8 cellular contexts compared by ENCODE assay signal in the genomic region with DNA sequence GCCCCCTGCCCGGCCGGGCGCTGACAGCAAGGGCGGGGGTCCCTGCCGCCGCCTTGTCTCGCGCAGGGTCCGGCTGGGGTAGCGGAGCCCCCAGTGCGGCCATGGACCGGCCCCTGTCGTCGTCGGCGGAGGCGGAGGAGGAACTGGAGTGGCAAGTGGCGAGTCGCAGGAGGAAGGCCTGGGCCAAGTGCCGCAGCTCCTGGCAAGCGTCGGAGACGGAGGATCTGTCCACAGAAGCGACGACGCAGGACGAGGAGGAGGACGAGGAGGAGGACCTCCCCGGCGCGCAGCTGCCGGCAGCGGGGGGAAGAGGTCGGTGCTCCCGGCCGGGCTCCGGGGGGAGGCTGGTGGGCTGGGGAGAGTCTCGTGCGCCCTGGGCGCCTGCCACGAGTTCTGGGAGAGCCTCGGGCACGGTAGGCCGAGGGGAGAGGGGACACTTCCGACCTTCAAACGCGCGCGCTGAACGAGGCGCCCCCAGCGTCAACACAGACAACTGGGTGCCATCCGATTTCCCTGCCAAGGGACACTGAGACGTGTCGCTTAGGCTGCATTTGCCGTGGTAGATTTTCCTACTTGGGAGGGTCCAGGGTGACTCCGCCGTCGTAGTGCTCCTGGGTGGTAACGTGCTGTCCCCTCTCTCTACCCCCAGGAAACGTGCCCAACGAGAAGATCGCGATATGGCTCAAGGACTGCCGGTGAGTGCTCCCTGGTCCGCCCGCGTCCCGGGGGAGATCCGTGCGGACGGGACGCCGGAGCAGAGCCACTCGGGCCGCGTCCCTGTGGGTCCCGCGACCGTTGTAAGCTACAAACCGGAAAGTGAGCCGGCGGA. TPM values are rescaled to one million over a fixed set of nuclear protein-coding genes. Genes with fewer than 3 reads are reported as not detected.
DNase-seq lines count a peak whose midpoint lies in the region; ATAC-seq, FAIRE-seq and TF ChIP-seq lines count a peak whose summit lies in the region.

No MANE protein-coding gene starts in this region.

- H3K27ac ChIP-seq in heart left ventricle (peak overlapping the region; percentile 94 to 98 (median 98)), uterus (peak overlapping the region; percentile 90 to 92)

- peak; percentile 63 for ATAC-seq in activated naive CD8-positive, alpha-beta T cell treated with anti-CD3 and anti-CD28 coated beads, Interleukin-2, amount 10 ng/mL, durations not matched to agents 7 days and 5 days (ENCODE audit: low read depth)
- peak; percentile 63 to 81 (median 74) for ATAC-seq in heart left ventricle

- H3K4me3 ChIP-seq in GM08714 (ENCODE audit: low read length) (peak overlapping the region; percentile 66), heart left ventricle (peak overlapping the region; percentile 71 to 94 (median 86)), uterus (peak overlapping the region; percentile 72 to 82)

- H3K36me3 ChIP-seq in heart left ventricle: peaks cover 0 to 23% (median 3%) of the 10 kb centered on the region in 9 donors
- H3K36me3 ChIP-seq in uterus: no peaks in the 10 kb centered on the region

- peaks cover 7 to 58% (median 44%) of the 10 kb centered on the region in 12 donors for H3K4me1 ChIP-seq in heart left ventricle
- H3K4me1 ChIP-seq in uterus: no peaks in the 10 kb centered on the region

- TF ChIP-seq CTCF in heart left ventricle (IDR thresholded peaks at IDR 0.05) (peak in 4 of 12 donors; percentile 11 to 40 (median 25)), uterus (IDR thresholded peaks at IDR 0.05) (no peak)

- peak overlapping the region; percentile 96 for H3K4me3 Mint-ChIP-seq in activated naive CD8-positive, alpha-beta T cell treated with anti-CD3 and anti-CD28 coated beads, Interleukin-2, amount 10 ng/mL, durations not matched to agents 7 days and 5 days

- H3K4me1 Mint-ChIP-seq in activated naive CD8-positive, alpha-beta T cell treated with anti-CD3 and anti-CD28 coated beads, Interleukin-2, amount 10 ng/mL, durations not matched to agents 7 days and 5 days: peaks cover 31% of the 10 kb centered on the region

- H3K9me3 ChIP-seq in heart left ventricle (no peaks in the 10 kb centered on the region), uterus (no peaks in the 10 kb centered on the region)

- H3K27me3 ChIP-seq in heart left ventricle (no peaks in the 10 kb centered on the region), uterus (no peaks in the 10 kb centered on the region)

- DNase-seq in H54 (ENCODE audit: insufficient read length, low spot score) (no peak), LHCN-M2 (ENCODE audit: low read depth) (peak; percentile 69), SKM-1 treated with dmso at 0.1 percent for 144 hours (lab: John Stamatoyannopoulos, UW; ENCODE audit: unreplicated experiment) (peak; percentile 63), heart left ventricle (peak; percentile 70 to 90 (median 83)), posterior vena cava (ENCODE audit: low spot score) (peak; percentile 92), uterus (peak; percentile 57 to 65)
- peak; percentile 78 for DNase-seq in activated naive CD8-positive, alpha-beta T cell treated with anti-CD3 and anti-CD28 coated beads, Interleukin-2, amount 10 ng/mL, durations not matched to agents 7 days and 5 days

- POLR2A ChIA-PET in activated naive CD8-positive, alpha-beta T cell treated with anti-CD3 and anti-CD28 coated beads, Interleukin-2, amount 10 ng/mL, durations not matched to agents 7 days and 5 days (lab: Charles Lee): interaction anchor here (0.6 to 1.1 kb wide), 4 partner anchors 8 to 912 kb away, joined by 3 to 4 read pairs (median 4); no protein-coding TSS in a partner anchor

- H3K9me3 Mint-ChIP-seq in activated naive CD8-positive, alpha-beta T cell treated with anti-CD3 and anti-CD28 coated beads, Interleukin-2, amount 10 ng/mL, durations not matched to agents 7 days and 5 days: no peaks in the 10 kb centered on the region

- 0 to 1% (median 0%) methylated on average over 26 to 83 of the region's 83 CpGs for WGBS in heart left ventricle, 4 donors

- H3K36me3 Mint-ChIP-seq in activated naive CD8-positive, alpha-beta T cell treated with anti-CD3 and anti-CD28 coated beads, Interleukin-2, amount 10 ng/mL, durations not matched to agents 7 days and 5 days: peaks cover 14% of the 10 kb centered on the region

- TF ChIP-seq POLR2A in H54 (IDR thresholded peaks at IDR 0.05; ENCODE audit: low read depth, low read length): peak; percentile 40; the same call in 1 of the 2 replicates
- peak in 1 of 2 donors; percentile 37 for TF ChIP-seq POLR2A in heart left ventricle (IDR thresholded peaks at IDR 0.05)
- TF ChIP-seq POLR2A in uterus (IDR thresholded peaks at IDR 0.05): peak in 1 of 2 donors; percentile 6

- intact Hi-C loops in heart left ventricle (cut with DNase I): loop anchor here in 4 of 10 donors (2.0 to 5.0 kb wide), 4 partner anchors 80 to 185 kb away; no protein-coding TSS in a partner anchor
- intact Hi-C loops in posterior vena cava (cut with DNase I): no loop called here
- intact Hi-C loops in uterus (cut with DNase I; ENCODE audit: low total_unique reads): no loop called here

- peak overlapping the region; percentile 98 for H3K27ac Mint-ChIP-seq in activated naive CD8-positive, alpha-beta T cell treated with anti-CD3 and anti-CD28 coated beads, Interleukin-2, amount 10 ng/mL, durations not matched to agents 7 days and 5 days

- FAIRE-seq in H54 (lab: Jason Lieb, UNC): no peak

- peaks cover 20% of the 10 kb centered on the region for H3K27me3 Mint-ChIP-seq in activated naive CD8-positive, alpha-beta T cell treated with anti-CD3 and anti-CD28 coated beads, Interleukin-2, amount 10 ng/mL, durations not matched to agents 7 days and 5 days

RNA-seq across cellular contexts. Expression of gene ITPRID2, which starts 0.7 kb away (rescaled TPM):
- total RNA-seq in LHCN-M2 (2014; rRNA removed) (83.0 and 99.6 TPM in 2 replicates), heart left ventricle (10 to 100 TPM; 37.8 to 85.9 (median 59.8) TPM), posterior vena cava (100 to 1,000 TPM; 111 to 136 TPM), uterus (100 to 1,000 TPM in 2 of 4 donors, 10 to 100 TPM in 2; 84.5 to 159 (median 114) TPM)
- 36.2 TPM for polyA plus RNA-seq in LHCN-M2 (2012)
- total RNA-seq in activated naive CD8-positive, alpha-beta T cell treated with anti-CD3 and anti-CD28 coated beads, Interleukin-2, amount 10 ng/mL, durations not matched to agents 7 days and 5 days: 10 to 100 TPM; 61.2 to 68.4 TPM
- 10 to 100 TPM; 41.5 to 45.6 TPM for polyA plus RNA-seq in heart left ventricle
